Comparison of ENCODE assay signal across 13 cellular contexts in the genomic region with DNA sequence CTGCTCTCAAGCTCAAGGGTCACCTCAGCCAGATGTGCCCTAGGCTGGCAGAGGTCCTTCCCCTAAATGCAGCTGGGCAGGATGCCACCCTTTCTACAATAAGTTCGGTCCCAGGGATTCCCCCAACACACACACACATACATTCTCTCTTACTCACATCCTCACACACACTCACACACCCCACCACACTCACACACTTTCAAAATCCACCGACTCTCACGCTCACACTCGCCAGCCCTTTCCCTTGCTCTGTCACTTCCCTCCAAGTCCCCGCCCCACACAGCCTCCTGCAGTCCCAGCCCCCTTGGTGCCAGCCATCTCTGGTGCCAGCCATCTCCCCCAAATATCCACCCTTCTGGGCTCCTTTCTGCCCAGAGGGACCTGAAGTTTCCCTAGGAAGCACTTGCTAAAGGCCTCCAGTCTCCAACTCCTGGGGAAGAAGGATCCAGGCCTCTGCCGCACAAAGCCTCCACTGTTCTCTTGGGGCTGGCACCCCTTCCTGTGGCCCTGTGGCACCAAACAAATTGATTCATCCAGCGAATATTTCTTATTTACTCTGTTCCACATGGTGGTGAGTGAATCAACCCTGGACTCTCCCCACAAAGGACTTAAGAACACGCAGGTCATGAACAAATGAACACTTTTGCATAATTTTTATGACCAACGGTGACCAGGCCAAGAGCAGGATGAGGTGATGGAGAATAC. TPM values are rescaled to one million over a fixed set of nuclear protein-coding genes. Genes with fewer than 3 reads are reported as not detected.
A peak's percentile ranks its signal among the peaks of the same experiment; 100 is the strongest.
DNase-seq lines count a peak whose midpoint lies in the region; ATAC-seq, FAIRE-seq and TF ChIP-seq lines count a peak whose summit lies in the region.
"Had no signal": no experiment of that assay in that cellular context is flagged by ENCODE, and none has a peak within 500 bp of the region (broad histone marks: within the 10 kb centered on the region; RNA-seq: fewer than 3 reads in every experiment).

No MANE protein-coding gene starts in this region.

- intact Hi-C loops in HepG2 (cut with micrococcal nuclease; ENCODE audit: unreplicated experiment), result loop anchor here (5.0 kb wide), 1 partner anchor 702 kb away; no protein-coding TSS in a partner anchor
- intact Hi-C loops in right lobe of liver (cut with DNase I), result no loop called here

- CTCF ChIA-PET in HepG2 (lab: Yijun Ruan, JAX; ENCODE audit: low intra/inter-chr PET ratio, low total read pairs), result interaction anchor here (2.1 kb wide), 1 partner anchor 127 kb away, joined by 5 read pairs; no protein-coding TSS in a partner anchor

- H3K4me1 ChIP-seq in HepG2 (ENCODE audit: insufficient read depth, low read length) (peaks cover 37% of the 10 kb centered on the region), right lobe of liver (peaks cover 0 to 3% (median 1%) of the 10 kb centered on the region in 4 donors), astrocyte (ENCODE audit: insufficient read depth, low read length) (peaks cover 10% of the 10 kb centered on the region), tibial nerve (peaks cover 0 to 25% (median 2%) of the 10 kb centered on the region in 4 donors)
- H3K4me1 ChIP-seq in effector memory CD4-positive, alpha-beta T cell (ENCODE audit: control insufficient read depth, insufficient read depth, low read length, poor library complexity, severe bottlenecking), result peaks cover 7% of the 10 kb centered on the region

- BruUV-seq in HepG2 (replicated peaks; lab: Mats Ljungman, UMichigan), result no TSS peak

- in situ Hi-C loops in HepG2 (cut with HindIII; ENCODE audit: extremely low pct_ligation_motif_present, low pct_unique_long_range_greater_than_20kb), result no loop called here

- ATAC-seq in HepG2 (no peak), right lobe of liver (no peak), HG02623 (IDR thresholded peaks at IDR 0.05; ENCODE audit: unreplicated experiment) (no peak), HG03025 (IDR thresholded peaks at IDR 0.05; ENCODE audit: low FRiP score, unreplicated experiment) (no peak)
- ATAC-seq: activated CD8-positive, alpha-beta memory T cell treated with anti-CD3 and anti-CD28 coated beads, Interleukin-2, amount 10 ng/mL, durations not matched to agents 7 days and 5 days; Panc1; upper lobe of right lung had no signal

- TF ChIP-seq POLR2A in HepG2 (IDR thresholded peaks at IDR 0.05; ENCODE audit: insufficient read depth in 1 of 2, low read depth in 2 of 2, low read length in 2 of 2) (no peak), right lobe of liver (IDR thresholded peaks at IDR 0.05) (no peak), tibial nerve (IDR thresholded peaks at IDR 0.05) (no peak)

- peaks cover 1% of the 10 kb centered on the region for H3K4me1 Mint-ChIP-seq in astrocyte (ENCODE audit: low read depth, unreplicated experiment)

- H3K27ac Mint-ChIP-seq in astrocyte (ENCODE audit: unreplicated experiment), result no peak overlapping the region
- H3K27ac Mint-ChIP-seq: activated CD8-positive, alpha-beta memory T cell treated with anti-CD3 and anti-CD28 coated beads, Interleukin-2, amount 10 ng/mL, durations not matched to agents 7 days and 5 days had no signal

- H2AFZ ChIP-seq in HepG2 (ENCODE audit: low read length) (no peak overlapping the region), astrocyte (ENCODE audit: low read depth, low read length) (no peak overlapping the region)

- 38% methylated on average over 9 of the region's 9 CpGs for WGBS in HepG2 (ENCODE audit: low lambda C conversion rate)
- 68% methylated on average over 8 of the region's 9 CpGs for WGBS in right lobe of liver (ENCODE audit: insufficient coverage, low coverage, low lambda C conversion rate, missing lambda C conversion rate)
- WGBS in tibial nerve, 2 donors, result 46 to 52% methylated on average over 9 of the region's 9 CpGs

- TF ChIP-seq CTCF in HepG2 (CRISPR knock-in tag; IDR thresholded peaks at IDR 0.05) (no peak), right lobe of liver (IDR thresholded peaks at IDR 0.05) (no peak), astrocyte (IDR thresholded peaks at IDR 0.05; ENCODE audit: insufficient read depth, low read depth, low read length) (no peak), tibial nerve (IDR thresholded peaks at IDR 0.05) (no peak)

- TF ChIP-seq RAD21 in HepG2 (CRISPR knock-in tag; IDR thresholded peaks at IDR 0.05), result no peak

- no peak overlapping the region for H3K27ac ChIP-seq in HepG2 (ENCODE audit: extremely low read length, insufficient read depth, low read length)
- H3K27ac ChIP-seq in right lobe of liver, result no peak overlapping the region
- no peak overlapping the region for H3K27ac ChIP-seq in astrocyte (ENCODE audit: low read depth, low read length)
- peak overlapping the region in 3 of 4 donors; percentile 50 to 99 (median 85) for H3K27ac ChIP-seq in tibial nerve
- no peak overlapping the region for H3K27ac ChIP-seq in effector memory CD4-positive, alpha-beta T cell (ENCODE audit: insufficient read depth, low read length, poor library complexity, severe bottlenecking)
- H3K27ac ChIP-seq: epithelial cell of prostate, upper lobe of right lung had no signal

- H3K36me3 ChIP-seq in HepG2 (replicated peaks in 1 of 2; ENCODE audit: control insufficient read depth in 1 of 2, insufficient read depth in 2 of 2, low read length in 2 of 2) (no peaks in the 10 kb centered on the region), right lobe of liver (no peaks in the 10 kb centered on the region), astrocyte (ENCODE audit: insufficient read depth, low read length) (no peaks in the 10 kb centered on the region), tibial nerve (no peaks in the 10 kb centered on the region)
- no peaks in the 10 kb centered on the region for H3K36me3 ChIP-seq in effector memory CD4-positive, alpha-beta T cell (ENCODE audit: control insufficient read depth, insufficient read depth, low read length)
- H3K36me3 ChIP-seq: upper lobe of right lung had no signal

- peaks cover 4% of the 10 kb centered on the region; the same call in 1 of the 2 replicates for H4K20me1 ChIP-seq in HepG2 (ENCODE audit: insufficient read depth, low read length)
- peaks cover 3% of the 10 kb centered on the region for H4K20me1 ChIP-seq in astrocyte (ENCODE audit: insufficient read depth, low read length)

- DNase-seq in HepG2 (ENCODE audit: low spot score) (no peak), right lobe of liver (no peak), astrocyte (ENCODE audit: low read depth) (peak; percentile 29), glomerular visceral epithelial cell (ENCODE audit: extremely low spot score) (peak; percentile 44), tibial nerve (ENCODE audit: low spot score in 2 of 2) (no peak)
- DNase-seq in effector memory CD4-positive, alpha-beta T cell, result no peak
- DNase-seq: activated CD8-positive, alpha-beta memory T cell treated with anti-CD3 and anti-CD28 coated beads, Interleukin-2, amount 10 ng/mL, durations not matched to agents 7 days and 5 days; upper lobe of right lung had no signal

- H3K9ac ChIP-seq in HepG2 (ENCODE audit: insufficient read depth, low read depth, low read length) (no peak overlapping the region; the same call in 1 of the 2 replicates), astrocyte (ENCODE audit: low read length) (no peak overlapping the region)

- no peak overlapping the region for H3K4me3 Mint-ChIP-seq in astrocyte (ENCODE audit: unreplicated experiment)
- H3K4me3 Mint-ChIP-seq: activated CD8-positive, alpha-beta memory T cell treated with anti-CD3 and anti-CD28 coated beads, Interleukin-2, amount 10 ng/mL, durations not matched to agents 7 days and 5 days had no signal

- H3K9me3 ChIP-seq in HepG2 (ENCODE audit: low read length), result no peaks in the 10 kb centered on the region
- no peaks in the 10 kb centered on the region for H3K9me3 ChIP-seq in right lobe of liver
- no peaks in the 10 kb centered on the region for H3K9me3 ChIP-seq in astrocyte (ENCODE audit: insufficient read depth, low read depth, low read length)
- H3K9me3 ChIP-seq in tibial nerve, result no peaks in the 10 kb centered on the region
- no peaks in the 10 kb centered on the region for H3K9me3 ChIP-seq in effector memory CD4-positive, alpha-beta T cell (ENCODE audit: control insufficient read depth, low read length)
- H3K9me3 ChIP-seq: upper lobe of right lung had no signal

- H3K9me3 Mint-ChIP-seq in astrocyte (ENCODE audit: unreplicated experiment), result no peaks in the 10 kb centered on the region

- H3K4me3 ChIP-seq in HepG2 (replicated peaks in 1 of 3; ENCODE audit: insufficient read depth in 1 of 3, low read depth in 2 of 3, low read length in 3 of 3), result peak overlapping the region in 1 of 3 experiments; percentile 28; a peak in 1 of 6 replicates
- H3K4me3 ChIP-seq in right lobe of liver, result no peak overlapping the region
- H3K4me3 ChIP-seq in astrocyte (ENCODE audit: insufficient read depth, low read depth, low read length), result no peak overlapping the region
- no peak overlapping the region for H3K4me3 ChIP-seq in tibial nerve
- H3K4me3 ChIP-seq in effector memory CD4-positive, alpha-beta T cell (ENCODE audit: insufficient read depth, low read depth, low read length, poor library complexity, severe bottlenecking), result no peak overlapping the region
- H3K4me3 ChIP-seq: upper lobe of right lung had no signal

- H3K27me3 Mint-ChIP-seq in astrocyte (ENCODE audit: low read depth, unreplicated experiment), result no peaks in the 10 kb centered on the region
- H3K27me3 Mint-ChIP-seq: activated CD8-positive, alpha-beta memory T cell treated with anti-CD3 and anti-CD28 coated beads, Interleukin-2, amount 10 ng/mL, durations not matched to agents 7 days and 5 days had no signal

- H3K36me3 Mint-ChIP-seq in astrocyte (ENCODE audit: low read depth, unreplicated experiment), result no peaks in the 10 kb centered on the region

- H3K79me2 ChIP-seq in HepG2 (ENCODE audit: insufficient read depth, low read length), result peaks cover 9% of the 10 kb centered on the region
- peaks cover 11% of the 10 kb centered on the region for H3K79me2 ChIP-seq in astrocyte (ENCODE audit: insufficient read depth, low read length)

- POLR2A ChIA-PET in HepG2 (lab: Yijun Ruan, JAX), result interaction anchor here (1.8 kb wide), 1 partner anchor 118 kb away, joined by 4 read pairs; no protein-coding TSS in a partner anchor

- H3K27me3 ChIP-seq in HepG2 (ENCODE audit: control insufficient read depth in 1 of 2, insufficient read depth in 2 of 2, low read length in 2 of 2) (no peaks in the 10 kb centered on the region; a peak in 1 of 5 replicates), right lobe of liver (no peaks in the 10 kb centered on the region), astrocyte (ENCODE audit: insufficient read depth, low read length) (no peaks in the 10 kb centered on the region), tibial nerve (no peaks in the 10 kb centered on the region)
- no peaks in the 10 kb centered on the region for H3K27me3 ChIP-seq in effector memory CD4-positive, alpha-beta T cell (replicated peaks; ENCODE audit: control insufficient read depth, insufficient read depth, low read length, poor library complexity, severe bottlenecking)
- H3K27me3 ChIP-seq: upper lobe of right lung had no signal

- FAIRE-seq in HepG2 (lab: Jason Lieb, UNC) (no peak), astrocyte (lab: Jason Lieb, UNC) (no peak)
- FAIRE-seq: G401.6 had no signal

- H3K4me2 ChIP-seq in HepG2 (ENCODE audit: low read depth, low read length), result peak overlapping the region; percentile 24; the same call in 1 of the 2 replicates
- H3K4me2 ChIP-seq in astrocyte (ENCODE audit: low read length), result no peak overlapping the region

- TF ChIP-seq EP300 in HepG2 (IDR thresholded peaks at IDR 0.05; ENCODE audit: low read depth in 2 of 2, low read length in 2 of 2), result no peak
- no peak for TF ChIP-seq EP300 in HepG2 (CRISPR knock-in tag; IDR thresholded peaks at IDR 0.05; ENCODE audit: borderline replicate concordance)
- TF ChIP-seq EP300 in tibial nerve (IDR thresholded peaks at IDR 0.05), result peak in 1 of 2 donors; percentile 28

RNA-seq across cellular contexts. Expression of gene USP36, which starts 3.8 kb away (rescaled TPM):
- total RNA-seq in HepG2 (2016; rRNA removed; fragmentation: Illumina TruSeq; extraction: Trizol), result 29.6 and 30.7 TPM in 2 replicates
- 17.6 and 21.4 TPM in 2 replicates for total RNA-seq in HepG2 (2016; cell fraction: cytosol; rRNA removed; fragmentation: Illumina TruSeq; extraction: Trizol; ENCODE audit: low read depth)
- 29.5 and 30.6 TPM in 2 replicates for total RNA-seq in HepG2 (2016; cell fraction: insoluble cytoplasmic fraction; rRNA removed; fragmentation: Illumina TruSeq; extraction: Trizol)
- total RNA-seq in HepG2 (2016; cell fraction: membrane; rRNA removed; fragmentation: Illumina TruSeq; extraction: Trizol), result 23.9 and 28.0 TPM in 2 replicates
- 45.6 and 50.9 TPM in 2 replicates for total RNA-seq in HepG2 (2016; cell fraction: nucleus; rRNA removed; fragmentation: Illumina TruSeq; extraction: Trizol)
- polyA plus RNA-seq in HepG2 (2011; rRNA removed), result 45.9 and 49.4 TPM in 2 replicates
- polyA plus RNA-seq in HepG2 (2011; cell fraction: cytosol; rRNA removed), result 22.4 and 27.2 TPM in 2 replicates
- polyA plus RNA-seq in HepG2 (2011; cell fraction: nucleus; rRNA removed), result 148 and 160 TPM in 2 replicates
- polyA plus RNA-seq in HepG2 (2012), result 49.1 and 55.7 TPM in 2 replicates
- 1.6 and 2.3 TPM in 2 replicates for polyA plus RNA-seq in HepG2 (2016; cell fraction: cytosol; fragmentation: Illumina TruSeq; extraction: Trizol; ENCODE audit: low read depth)
- 22.1 and 28.5 TPM in 2 replicates for polyA plus RNA-seq in HepG2 (2016; cell fraction: insoluble cytoplasmic fraction; fragmentation: Illumina TruSeq; extraction: Trizol; ENCODE audit: low read depth)
- 6.8 and 7.2 TPM in 2 replicates for polyA plus RNA-seq in HepG2 (2016; cell fraction: membrane; fragmentation: Illumina TruSeq; extraction: Trizol; ENCODE audit: low read depth)
- polyA plus RNA-seq in HepG2 (2016; cell fraction: nucleus; fragmentation: Illumina TruSeq; extraction: Trizol; ENCODE audit: insufficient read depth, low read depth), result 90.2 and 93.2 TPM in 2 replicates
- polyA minus RNA-seq in HepG2 (2011; rRNA and poly(A)+ RNA removed; ENCODE audit: low replicate concordance), result 82.7 and 86.0 TPM in 2 replicates
- 18.0 and 21.4 TPM in 2 replicates for polyA minus RNA-seq in HepG2 (2011; cell fraction: cytosol; rRNA and poly(A)+ RNA removed)
- 71.6 and 79.7 TPM in 2 replicates for polyA minus RNA-seq in HepG2 (2011; cell fraction: nucleus; rRNA and poly(A)+ RNA removed)
- total RNA-seq in right lobe of liver, result 10 to 100 TPM; 12.7 to 27.8 (median 18.7) TPM
- 48.1 and 51.0 TPM in 2 replicates for total RNA-seq in astrocyte
- 10 to 100 TPM; 50.9 to 64.9 (median 59.9) TPM for total RNA-seq in tibial nerve

RNA-seq across cellular contexts. Expression of gene CEP295NL, which starts 58.5 kb away (rescaled TPM):
- not detected in 2 replicates for total RNA-seq in HepG2 (2016; rRNA removed; fragmentation: Illumina TruSeq; extraction: Trizol)
- total RNA-seq in HepG2 (2016; cell fraction: cytosol; rRNA removed; fragmentation: Illumina TruSeq; extraction: Trizol; ENCODE audit: low read depth), result not detected in 2 replicates
- total RNA-seq in HepG2 (2016; cell fraction: insoluble cytoplasmic fraction; rRNA removed; fragmentation: Illumina TruSeq; extraction: Trizol), result 0.06 TPM in 1 of 2 replicates, not detected in the other
- total RNA-seq in HepG2 (2016; cell fraction: membrane; rRNA removed; fragmentation: Illumina TruSeq; extraction: Trizol), result not detected in 2 replicates
- total RNA-seq in HepG2 (2016; cell fraction: nucleus; rRNA removed; fragmentation: Illumina TruSeq; extraction: Trizol), result not detected in 2 replicates
- polyA plus RNA-seq in HepG2 (2011; rRNA removed), result not detected in 2 replicates
- not detected in 2 replicates for polyA plus RNA-seq in HepG2 (2011; cell fraction: cytosol; rRNA removed)
- 0.14 and 0.31 TPM in 2 replicates for polyA plus RNA-seq in HepG2 (2011; cell fraction: nucleus; rRNA removed)
- polyA plus RNA-seq in HepG2 (2012), result 0.07 and 0.13 TPM in 2 replicates
- not detected in 2 replicates for polyA plus RNA-seq in HepG2 (2016; cell fraction: cytosol; fragmentation: Illumina TruSeq; extraction: Trizol; ENCODE audit: low read depth)
- polyA plus RNA-seq in HepG2 (2016; cell fraction: insoluble cytoplasmic fraction; fragmentation: Illumina TruSeq; extraction: Trizol; ENCODE audit: low read depth), result not detected in 2 replicates
- polyA plus RNA-seq in HepG2 (2016; cell fraction: membrane; fragmentation: Illumina TruSeq; extraction: Trizol; ENCODE audit: low read depth), result not detected in 2 replicates
- not detected in 2 replicates for polyA plus RNA-seq in HepG2 (2016; cell fraction: nucleus; fragmentation: Illumina TruSeq; extraction: Trizol; ENCODE audit: insufficient read depth, low read depth)
- 1.2 TPM in 1 of 2 replicates, not detected in the other for polyA minus RNA-seq in HepG2 (2011; rRNA and poly(A)+ RNA removed; ENCODE audit: low replicate concordance)
- polyA minus RNA-seq in HepG2 (2011; cell fraction: cytosol; rRNA and poly(A)+ RNA removed), result not detected in 2 replicates
- polyA minus RNA-seq in HepG2 (2011; cell fraction: nucleus; rRNA and poly(A)+ RNA removed), result 1.5 and 1.6 TPM in 2 replicates
- 1 to 10 TPM in 1 of 6 experiments, under 1 TPM in 5; 0.19 to 1.0 (median 0.53) TPM for total RNA-seq in right lobe of liver
- total RNA-seq in astrocyte, result 1.3 and 1.6 TPM in 2 replicates
- total RNA-seq in tibial nerve, result 10 to 100 TPM in 2 of 4 donors, 1 to 10 TPM in 2; 6.5 to 35.1 (median 9.9) TPM

Comparison
In these comparisons a context has a peak if more than half of its experiments do, and no peak if none do; other contexts are left out.
1. DNase-seq: peak in astrocyte (single experiment) and glomerular visceral epithelial cell (single experiment); none in HepG2 (single experiment), right lobe of liver (0 of 3), tibial nerve (0 of 2) and effector memory CD4-positive, alpha-beta T cell (0 of 3).
2. H3K27ac ChIP-seq: peak in tibial nerve (3 of 4); none in HepG2 (single experiment), right lobe of liver (0 of 3), astrocyte (single experiment) and effector memory CD4-positive, alpha-beta T cell (single experiment).